8 cellular contexts compared by ENCODE assay signal in genomic region chr15:48331796-48332641, GRCh38. TPM values are rescaled to one million over a fixed set of nuclear protein-coding genes. Genes with fewer than 3 reads are reported as not detected.
DNase-seq lines count a peak whose midpoint lies in the region; ATAC-seq, FAIRE-seq and TF ChIP-seq lines count a peak whose summit lies in the region.

No MANE protein-coding gene starts in this region.

- no peaks in the 10 kb centered on the region for H3K9me1 ChIP-seq in keratinocyte (ENCODE audit: control insufficient read depth, extremely low read depth, insufficient read depth, low read length)

- H3K4me1 ChIP-seq in keratinocyte (ENCODE audit: control insufficient read depth, extremely low read depth, insufficient read depth, low read length), result peaks cover 18% of the 10 kb centered on the region

- dilution Hi-C loops in keratinocyte (cut with MboI; ENCODE audit: extremely low pct_ligation_motif_present, low sequenced_read_pairs), result no loop called here

- H3K36me3 ChIP-seq in keratinocyte (ENCODE audit: control insufficient read depth in 2 of 2, extremely low read depth in 1 of 2, insufficient read depth in 2 of 2, low read length in 2 of 2), result peaks cover 3 to 4% of the 10 kb centered on the region in 2 experiments

- H3K4me3 ChIP-seq in cardiac fibroblast (replicated peaks in 1 of 2; ENCODE audit: low read depth in 2 of 2, low read length in 2 of 2), result peak overlapping the region; percentile 78 to 86
- peak overlapping the region; percentile 86 to 95 (median 89) for H3K4me3 ChIP-seq in keratinocyte (ENCODE audit: control insufficient read depth in 2 of 3, extremely low read depth in 1 of 3, insufficient read depth in 2 of 3, low read depth in 1 of 3, low read length in 3 of 3)

- H3K9ac ChIP-seq in keratinocyte (ENCODE audit: control insufficient read depth, extremely low read depth, insufficient read depth, low read length), result peak overlapping the region; percentile 94

- DNase-seq in NCI-H2107 treated with DMSO at 0.1 percent for 48 hours (lab: John Stamatoyannopoulos, UW; ENCODE audit: unreplicated experiment), result peak; percentile 17
- no peak for DNase-seq in NCI-H2107 (lab: John Stamatoyannopoulos, UW)
- DNase-seq in NCI-H1694 treated with DMSO at 0.1 percent for 48 hours (lab: John Stamatoyannopoulos, UW), result peak; percentile 40
- no peak for DNase-seq in cardiac fibroblast (ENCODE audit: low read depth in 2 of 2)
- DNase-seq in keratinocyte (ENCODE audit: low read depth, low spot score), result no peak
- DNase-seq in stimulated activated CD4-positive, alpha-beta T cell treated with anti-CD3 and anti-CD28 coated beads, Interleukin-1b, Interleukin-23, amount 100 ng/mL, for 1 hour (ENCODE audit: low read depth in 2 of 2), result peak; percentile 31 to 62

- H3K27me3 ChIP-seq in keratinocyte (ENCODE audit: control insufficient read depth, extremely low read depth, insufficient read depth, low read length), result no peaks in the 10 kb centered on the region

- no peaks in the 10 kb centered on the region for H4K20me1 ChIP-seq in keratinocyte (ENCODE audit: control insufficient read depth, extremely low read depth, insufficient read depth, low read length)

- FAIRE-seq in keratinocyte (lab: Jason Lieb, UNC), result no peak

- H3K27ac ChIP-seq in VCaP, result peak overlapping the region; percentile 96
- peak overlapping the region; percentile 90 for H3K27ac ChIP-seq in keratinocyte (ENCODE audit: control insufficient read depth, insufficient read depth, low read length)

- H3K4me2 ChIP-seq in keratinocyte (ENCODE audit: control insufficient read depth, extremely low read depth, insufficient read depth, low read depth, low read length), result peak overlapping the region; percentile 88

- no peaks in the 10 kb centered on the region for H3K9me3 ChIP-seq in keratinocyte (ENCODE audit: control insufficient read depth, low read depth, low read length)

- peaks cover 16% of the 10 kb centered on the region for H3K79me2 ChIP-seq in keratinocyte (ENCODE audit: control insufficient read depth, insufficient read depth, low read length)

- peak; percentile 54 for ATAC-seq in HG02852 (IDR thresholded peaks at IDR 0.05; ENCODE audit: unreplicated experiment)

- H2AFZ ChIP-seq in keratinocyte (ENCODE audit: control insufficient read depth, low read length), result peak overlapping the region; percentile 97

- no peak for TF ChIP-seq CTCF in VCaP (conservative IDR thresholded peaks at IDR 0.05)
- TF ChIP-seq CTCF in cardiac fibroblast (IDR thresholded peaks at IDR 0.05; ENCODE audit: low read depth, low read length), result no peak
- no peak for TF ChIP-seq CTCF in keratinocyte (optimal IDR thresholded peaks at IDR 0.05 in 1 of 3, IDR thresholded peaks at IDR 0.05 in 1 of 3, conservative IDR thresholded peaks at IDR 0.05 in 1 of 3; ENCODE audit: extremely low read depth in 1 of 3, insufficient read depth in 2 of 3, low read length in 3 of 3)

RNA-seq across cellular contexts. Expression of gene DUT, which starts 0.8 kb away (rescaled TPM):
- polyA plus RNA-seq in keratinocyte, result 46.2 to 79.8 TPM (median 52.5 TPM) in 3 replicates
- polyA plus RNA-seq in keratinocyte (2011; ENCODE audit: low read depth), result 70.3 TPM
- 38.2 and 45.0 TPM in 2 replicates for polyA plus RNA-seq in keratinocyte (2011; cell fraction: cytosol; rRNA removed)
- 35.1 and 71.5 TPM in 2 replicates for polyA plus RNA-seq in keratinocyte (2011; cell fraction: nucleus; rRNA removed)
- polyA plus RNA-seq in keratinocyte (2012; ENCODE audit: low replicate concordance), result 57.4 and 70.3 TPM in 2 replicates
- polyA minus RNA-seq in keratinocyte, result 4.3 to 8.8 TPM (median 5.5 TPM) in 3 replicates
- 50.3 TPM for polyA minus RNA-seq in keratinocyte (2011; cell fraction: cytosol; rRNA and poly(A)+ RNA removed)
- polyA minus RNA-seq in keratinocyte (2011; cell fraction: nucleus; rRNA and poly(A)+ RNA removed), result 8.8 and 11.3 TPM in 2 replicates

Comparison
In these comparisons a context has a peak if more than half of its experiments do, and no peak if none do; other contexts are left out.
1. DNase-seq: peak in NCI-H2107 treated with DMSO at 0.1 percent for 48 hours (single experiment), NCI-H1694 treated with DMSO at 0.1 percent for 48 hours (single experiment) and stimulated activated CD4-positive, alpha-beta T cell treated with anti-CD3 and anti-CD28 coated beads, Interleukin-1b, Interleukin-23, amount 100 ng/mL, for 1 hour (2 of 2); none in NCI-H2107 (single experiment), cardiac fibroblast (0 of 2) and keratinocyte (single experiment).